10 cellular contexts compared by ENCODE assay signal in the genomic region with DNA sequence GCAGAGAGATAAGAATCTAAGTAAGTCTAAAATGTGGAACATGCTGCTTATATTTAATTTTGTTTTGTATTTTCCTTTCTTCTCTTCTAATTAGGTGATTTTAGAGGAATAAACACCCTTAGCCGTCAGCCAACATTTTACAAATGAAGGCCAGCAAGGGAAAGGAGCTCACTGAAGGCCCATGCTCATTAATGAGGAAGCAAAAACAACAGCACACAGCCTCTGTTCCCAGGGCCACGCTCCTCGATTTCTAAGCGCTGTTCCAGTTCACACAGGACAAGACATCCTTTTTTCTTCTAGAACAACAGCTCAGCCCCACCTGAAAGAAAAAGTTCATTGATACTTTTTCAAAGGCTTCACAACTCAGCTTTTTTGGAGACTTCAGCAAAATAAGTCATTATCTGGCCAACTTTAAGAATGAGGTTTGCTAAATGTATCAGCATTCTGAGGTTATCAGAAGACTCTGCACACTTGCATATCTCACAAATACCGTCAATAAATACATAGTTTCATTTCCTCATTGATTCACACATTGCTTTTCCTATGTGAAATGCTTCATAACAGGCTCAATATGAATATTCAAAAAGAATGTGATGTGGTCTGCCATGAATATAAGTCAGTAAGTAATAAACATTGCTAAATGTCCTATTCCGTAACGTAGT. TPM values are rescaled to one million over a fixed set of nuclear protein-coding genes. Genes with fewer than 3 reads are reported as not detected.
DNase-seq lines count a peak whose midpoint lies in the region; ATAC-seq and TF ChIP-seq lines count a peak whose summit lies in the region.
"Had no signal": no experiment of that assay in that cellular context is flagged by ENCODE, and none has a peak within 500 bp of the region (broad histone marks: within the 10 kb centered on the region; RNA-seq: fewer than 3 reads in every experiment).

No MANE protein-coding gene starts in this region.

- H3K9me3 ChIP-seq in OCI-LY3 (ENCODE audit: insufficient read depth, low read length): peaks cover 11% of the 10 kb centered on the region; the same call in 1 of the 2 replicates

- H3K27ac ChIP-seq in OCI-LY3 (ENCODE audit: low read length): no peak overlapping the region

- no peak overlapping the region for H3K9ac ChIP-seq in OCI-LY3 (ENCODE audit: low read length)

- H3K4me1 ChIP-seq in OCI-LY3 (ENCODE audit: low read length): peaks cover 27% of the 10 kb centered on the region

- H3K4me2 ChIP-seq in OCI-LY3 (ENCODE audit: low read length): peak overlapping the region; percentile 29

- H3K27me3 ChIP-seq in OCI-LY3 (ENCODE audit: low read depth, low read length): no peaks in the 10 kb centered on the region

- H3K9me3 Mint-ChIP-seq in CD14-positive monocyte (peaks cover 13 to 27% (median 22%) of the 10 kb centered on the region in 7 donors), Calu3 (ENCODE audit: low read depth, unreplicated experiment) (peaks cover 5% of the 10 kb centered on the region)

- peaks cover 26% of the 10 kb centered on the region for H3K4me1 Mint-ChIP-seq in CD14-positive monocyte
- no peaks in the 10 kb centered on the region for H3K4me1 Mint-ChIP-seq in Calu3 (ENCODE audit: low read depth, unreplicated experiment)

- H3K79me2 ChIP-seq in OCI-LY3 (ENCODE audit: low read length): no peaks in the 10 kb centered on the region

- DNase-seq in CD14-positive monocyte (ENCODE audit: low spot score) (no peak), NCI-H1930 (lab: John Stamatoyannopoulos, UW) (no peak), Calu3 (no peak), mucosa of gallbladder (ENCODE audit: low spot score) (no peak)
- DNase-seq: NCI-H510A treated with DMSO at 0.1 percent for 48 hours had no signal

- CTCF ChIA-PET in Calu3 (lab: Charles Lee): no interaction called here

- ATAC-seq in GM19372 (IDR thresholded peaks at IDR 0.05; ENCODE audit: low read depth, unreplicated experiment) (peak; percentile 67), HG02973 (IDR thresholded peaks at IDR 0.05; ENCODE audit: unreplicated experiment) (peak; percentile 75), HG02970 (IDR thresholded peaks at IDR 0.05; ENCODE audit: low FRiP score, unreplicated experiment) (no peak)

- intact Hi-C loops in CD14-positive monocyte (cut with micrococcal nuclease): no loop called here
- intact Hi-C loops in Calu3 (cut with micrococcal nuclease; ENCODE audit: unreplicated experiment): no loop called here

- H2AFZ ChIP-seq in OCI-LY3 (ENCODE audit: low read depth, low read length): no peak overlapping the region

- H3K36me3 Mint-ChIP-seq in CD14-positive monocyte (no peaks in the 10 kb centered on the region), Calu3 (ENCODE audit: insufficient read depth, unreplicated experiment) (no peaks in the 10 kb centered on the region)

- no peak overlapping the region for H3K4me3 ChIP-seq in OCI-LY3 (ENCODE audit: low read length)

- H3K27me3 Mint-ChIP-seq in CD14-positive monocyte (ENCODE audit: low read depth in 3 of 3) (peaks cover 0 to 4% (median 0%) of the 10 kb centered on the region in 3 donors), Calu3 (ENCODE audit: unreplicated experiment) (peaks cover 53% of the 10 kb centered on the region)
- H3K27me3 Mint-ChIP-seq: activated naive CD8-positive, alpha-beta T cell had no signal

- H3K4me3 Mint-ChIP-seq in CD14-positive monocyte (peak overlapping the region in 1 of 2 donors; percentile 46), Calu3 (ENCODE audit: low read depth, unreplicated experiment) (no peak overlapping the region)
- H3K4me3 Mint-ChIP-seq: activated naive CD8-positive, alpha-beta T cell had no signal

- H3K27ac Mint-ChIP-seq in CD14-positive monocyte (peak overlapping the region; percentile 36 to 79 (median 72)), Calu3 (ENCODE audit: unreplicated experiment) (no peak overlapping the region)
- H3K27ac Mint-ChIP-seq: activated naive CD8-positive, alpha-beta T cell had no signal

- no TSS peak for BruUV-seq in Calu3 (replicated peaks; lab: Mats Ljungman, UMichigan)

- TF ChIP-seq CTCF in CD14-positive monocyte (IDR thresholded peaks at IDR 0.05) (no peak), OCI-LY3 (IDR thresholded peaks at IDR 0.05; ENCODE audit: low read depth, low read length) (no peak), Calu3 (IDR thresholded peaks at IDR 0.05; ENCODE audit: unreplicated experiment) (no peak)

- H4K20me1 ChIP-seq in OCI-LY3 (ENCODE audit: insufficient read depth, low read length): no peaks in the 10 kb centered on the region

- H3K36me3 ChIP-seq in OCI-LY3 (replicated peaks; ENCODE audit: low read depth, low read length): peaks cover 11% of the 10 kb centered on the region

RNA-seq across cellular contexts. Expression of gene SFMBT2, which starts 34.8 kb away (rescaled TPM):
- polyA plus RNA-seq in CD14-positive monocyte: 1 to 10 TPM in 1 of 2 donors, under 1 TPM in 1; 0.53 to 1.6 TPM
- total RNA-seq in Calu3 (2022): 0.64 and 1.7 TPM in 2 replicates
- 19.8 TPM for total RNA-seq in mucosa of gallbladder
